In genomic region chr7:66522518-66522917, GRCh38 we compare ENCODE assay signal across 11 cellular contexts.
DNase-seq lines count a peak whose midpoint lies in the region; ATAC-seq and TF ChIP-seq lines count a peak whose summit lies in the region.
"Had no signal": no experiment of that assay in that cellular context is flagged by ENCODE, and none has a peak within 500 bp of the region (broad histone marks: within the 10 kb centered on the region; RNA-seq: fewer than 3 reads in every experiment).

No MANE protein-coding gene starts in this region.

- H3K4me3 ChIP-seq in Jurkat, Clone E6-1 (ENCODE audit: low read length), result no peak overlapping the region
- no peak overlapping the region for H3K4me3 ChIP-seq in astrocyte of the cerebellum (ENCODE audit: low read depth, low read length)
- H3K4me3 ChIP-seq in naive thymus-derived CD4-positive, alpha-beta T cell (ENCODE audit: low read length), result no peak overlapping the region
- H3K4me3 ChIP-seq: BLaER1 had no signal

- H3K27me3 ChIP-seq in naive thymus-derived CD4-positive, alpha-beta T cell (ENCODE audit: control insufficient read depth in 2 of 2, insufficient read depth in 2 of 2, low read length in 2 of 2), result no peaks in the 10 kb centered on the region
- H3K27me3 ChIP-seq: BLaER1 had no signal

- H3K9me3 Mint-ChIP-seq in naive thymus-derived CD4-positive, alpha-beta T cell, result no peaks in the 10 kb centered on the region

- H3K36me3 Mint-ChIP-seq in naive thymus-derived CD4-positive, alpha-beta T cell, result no peaks in the 10 kb centered on the region

- H3K27me3 Mint-ChIP-seq in naive thymus-derived CD4-positive, alpha-beta T cell, result no peaks in the 10 kb centered on the region

- POLR2A ChIA-PET in naive thymus-derived CD4-positive, alpha-beta T cell (lab: Charles Lee), result no interaction called here

- H3K27ac Mint-ChIP-seq in naive thymus-derived CD4-positive, alpha-beta T cell, result no peak overlapping the region

- peak; percentile 8 for DNase-seq in NCI-H2029 (lab: John Stamatoyannopoulos, UW)
- DNase-seq in NCI-H2029 treated with DMSO at 0.1 percent for 48 hours (lab: John Stamatoyannopoulos, UW), result no peak
- peak; percentile 20 for DNase-seq in Jurkat, Clone E6-1 (ENCODE audit: low read depth, low spot score)
- DNase-seq in astrocyte of the cerebellum (ENCODE audit: low read depth), result no peak
- DNase-seq in naive thymus-derived CD4-positive, alpha-beta T cell, result no peak
- no peak for DNase-seq in MV-4-11 (lab: John Stamatoyannopoulos, UW)
- DNase-seq: activated gamma-delta T cell treated with Interleukin-2 at 50 U/mL for 16 hours; stimulated activated CD4-positive, alpha-beta T cell treated with anti-CD3 and anti-CD28 coated beads, Interleukin-1b, Interleukin-23, amount 100 ng/mL, for 48 hours had no signal

- H3K36me3 ChIP-seq in naive thymus-derived CD4-positive, alpha-beta T cell (ENCODE audit: control insufficient read depth in 2 of 3, insufficient read depth in 3 of 3, low read length in 3 of 3), result no peaks in the 10 kb centered on the region

- CTCF ChIA-PET in naive thymus-derived CD4-positive, alpha-beta T cell (lab: Charles Lee), result interaction anchor here (0.6 kb wide), 1 partner anchor 180 kb away, joined by 3 read pairs; no protein-coding TSS in a partner anchor

- H3K27ac ChIP-seq in naive thymus-derived CD4-positive, alpha-beta T cell (ENCODE audit: low read depth, low read length), result no peak overlapping the region
- H3K27ac ChIP-seq: BLaER1 had no signal

- intact Hi-C loops in naive thymus-derived CD4-positive, alpha-beta T cell (cut with micrococcal nuclease), result loop anchor here in 1 of 2 donors (10.0 kb wide), 1 partner anchor 58 kb away; no protein-coding TSS in a partner anchor

- peak; percentile 47 for ATAC-seq in naive thymus-derived CD4-positive, alpha-beta T cell
- no peak for ATAC-seq in GM18519 (IDR thresholded peaks at IDR 0.05; ENCODE audit: low FRiP score, unreplicated experiment)
- ATAC-seq in HG02759 (IDR thresholded peaks at IDR 0.05; ENCODE audit: unreplicated experiment), result no peak

- in situ Hi-C loops in astrocyte of the cerebellum (cut with HindIII; ENCODE audit: low sequenced_read_pairs), result no loop called here

- peaks cover 0 to 5% (median 0%) of the 10 kb centered on the region in 7 donors for H3K4me1 Mint-ChIP-seq in naive thymus-derived CD4-positive, alpha-beta T cell

- peak; percentile 27 for TF ChIP-seq CTCF in astrocyte of the cerebellum (IDR thresholded peaks at IDR 0.05; ENCODE audit: low read depth, low read length, missing control alignments)

- no peaks in the 10 kb centered on the region for H3K9me3 ChIP-seq in naive thymus-derived CD4-positive, alpha-beta T cell (ENCODE audit: control insufficient read depth in 2 of 3, low read length in 3 of 3)
- H3K9me3 ChIP-seq: BLaER1 had no signal

- H3K4me3 Mint-ChIP-seq in naive thymus-derived CD4-positive, alpha-beta T cell, result no peak overlapping the region

- H3K4me1 ChIP-seq in naive thymus-derived CD4-positive, alpha-beta T cell (ENCODE audit: control insufficient read depth in 2 of 2, insufficient read depth in 2 of 2, low read length in 2 of 2), result no peaks in the 10 kb centered on the region

Comparison
In these comparisons a context has a peak if more than half of its experiments do, and no peak if none do; other contexts are left out.
1. DNase-seq: peak in NCI-H2029 (single experiment) and Jurkat, Clone E6-1 (single experiment); none in NCI-H2029 treated with DMSO at 0.1 percent for 48 hours (single experiment), astrocyte of the cerebellum (single experiment), naive thymus-derived CD4-positive, alpha-beta T cell (0 of 9) and MV-4-11 (single experiment).